6 cellular contexts compared by ENCODE assay signal in the genomic region with DNA sequence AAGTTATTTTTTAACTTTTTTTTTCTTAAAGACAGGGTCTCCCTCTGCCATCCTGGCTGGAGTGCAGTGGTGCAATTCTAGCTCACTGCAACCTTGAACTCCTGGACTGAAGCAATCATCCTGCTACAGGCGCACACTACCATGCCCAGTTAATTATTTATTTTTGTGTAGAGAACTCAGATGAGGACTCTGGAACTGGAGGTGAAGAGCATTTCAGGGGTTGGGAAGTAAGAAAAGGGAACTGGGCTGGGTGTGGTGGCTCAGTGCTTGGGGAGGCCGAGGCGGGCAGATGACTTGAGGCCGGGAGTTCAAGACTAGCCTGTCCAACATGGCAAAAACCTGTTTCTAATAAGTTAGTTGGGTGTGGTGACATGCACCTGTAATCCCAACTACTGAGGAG. TPM values are rescaled to one million over a fixed set of nuclear protein-coding genes. Genes with fewer than 3 reads are reported as not detected.
"Had no signal": no experiment of that assay in that cellular context is flagged by ENCODE, and none has a peak within 500 bp of the region (broad histone marks: within the 10 kb centered on the region; RNA-seq: fewer than 3 reads in every experiment).

No MANE protein-coding gene starts in this region.

- DNase-seq: H9, HCEC 1CT, KG1 had no signal

- H3K4me1 Mint-ChIP-seq: GM23338, H9, IgD-negative memory B cell had no signal

- H3K9me3 Mint-ChIP-seq: GM23338, H9 had no signal

- H3K27ac Mint-ChIP-seq: GM23338, H9, IgD-negative memory B cell had no signal

- H3K27me3 Mint-ChIP-seq: IgD-negative memory B cell had no signal

- H3K36me3 Mint-ChIP-seq: IgD-negative memory B cell had no signal

- ATAC-seq: GM23338 had no signal

- H3K4me3 Mint-ChIP-seq: GM23338, H9, IgD-negative memory B cell had no signal

- H3K4me3 ChIP-seq: GM23338 had no signal

RNA-seq across cellular contexts. Expression of gene SLC35F3, which starts 28.9 kb away (rescaled TPM):
- total RNA-seq: HT-29 had no signal
- polyA plus RNA-seq: IgD-negative memory B cell had no signal
